ENCODE assay signal across 1 cellular context in genomic region chr16:82993415-82993814, GRCh38.
TF ChIP-seq lines count a peak whose summit lies in the region.

No MANE protein-coding gene starts in this region.

TF ChIP-seq in HepG2, 621 proteins besides CTCF, POLR2A, EP300 and RAD21 (continued from another document):
- TF ChIP-seq ZBTB43 (CRISPR knock-in tag; conservative IDR thresholded peaks at IDR 0.05): no peak
- no peak for TF ChIP-seq ZNF670 (CRISPR knock-in tag; IDR thresholded peaks at IDR 0.05; ENCODE audit: borderline replicate concordance)
- peak; percentile 98 to 99 for TF ChIP-seq MAFK (conservative IDR thresholded peaks at IDR 0.05 in 1 of 2, IDR thresholded peaks at IDR 0.05 in 1 of 2; ENCODE audit: low read length in 2 of 2)
- no peak for TF ChIP-seq MXD4 (CRISPR knock-in tag; IDR thresholded peaks at IDR 0.05)
- no peak for TF ChIP-seq ZNF3 (CRISPR knock-in tag; IDR thresholded peaks at IDR 0.05)
- TF ChIP-seq MAFF (IDR thresholded peaks at IDR 0.05; ENCODE audit: low read depth, low read length): peak; percentile 99
- no peak for TF ChIP-seq YEATS2 (CRISPR knock-in tag; IDR thresholded peaks at IDR 0.05; ENCODE audit: borderline replicate concordance)
